In genomic region chr6:25061289-25061945, GRCh38 we compare ENCODE assay signal across 16 cellular contexts.
DNase-seq lines count a peak whose midpoint lies in the region; ATAC-seq and TF ChIP-seq lines count a peak whose summit lies in the region.
"Had no signal": no experiment of that assay in that cellular context is flagged by ENCODE, and none has a peak within 500 bp of the region (broad histone marks: within the 10 kb centered on the region; RNA-seq: fewer than 3 reads in every experiment).

No MANE protein-coding gene starts in this region.

- no peaks in the 10 kb centered on the region for H3F3A ChIP-seq in smooth muscle cell (ENCODE audit: low read depth)

- no peaks in the 10 kb centered on the region for H4K20me1 ChIP-seq in smooth muscle cell (ENCODE audit: low read depth)

- H3K4me1 ChIP-seq in smooth muscle cell (ENCODE audit: low read depth): peaks cover 11% of the 10 kb centered on the region

- no peaks in the 10 kb centered on the region for H3K9me3 ChIP-seq in smooth muscle cell (replicated peaks; ENCODE audit: low read depth)

- 54% methylated on average over 7 of the region's 7 CpGs for WGBS in smooth muscle cell (ENCODE audit: low lambda C conversion rate)

- H3K36me3 ChIP-seq in smooth muscle cell (ENCODE audit: low read depth): no peaks in the 10 kb centered on the region
- H3K36me3 ChIP-seq: heart right ventricle had no signal

- no peaks in the 10 kb centered on the region for H3K27me3 ChIP-seq in smooth muscle cell (ENCODE audit: low read depth)
- H3K27me3 ChIP-seq: heart right ventricle had no signal

- peak; percentile 15 for DNase-seq in ELF-1 (ENCODE audit: low read depth, low spot score)
- DNase-seq in amniotic stem cell (lab: John Stamatoyannopoulos, UW): peak; percentile 7
- peak; percentile 33 for DNase-seq in iPS DF 19.7 (ENCODE audit: low read depth, low spot score)
- no peak for DNase-seq in smooth muscle cell (lab: John Stamatoyannopoulos, UW; ENCODE audit: unreplicated experiment)
- no peak for DNase-seq in activated effector memory CD4-positive, alpha-beta T cell treated with Interleukin-2 at 50 U/mL for 16 hours
- no peak for DNase-seq in activated CD4-positive, alpha-beta T cell treated with anti-CD3 and anti-CD28 coated beads, Interleukin-2, amount 50 U/mL, for 48 hours
- no peak for DNase-seq in nucleus accumbens (lab: John Stamatoyannopoulos, UW)
- DNase-seq: activated CD4-positive, alpha-beta T cell treated with anti-CD3 and anti-CD28 coated beads, Interleukin-2, amount 50 U/mL, for 1 hour; CD4-positive, CD25-positive, alpha-beta regulatory T cell; MV-4-11; NCI-H2227 treated with DMSO at 0.1 percent for 48 hours; PC-9; stimulated activated CD4-positive, alpha-beta T cell treated with anti-CD3 and anti-CD28 coated beads, Interleukin-4, amount 100 ng/mL, for 1 hour; stimulated activated naive CD4-positive, alpha-beta T cell had no signal

- H3K4me2 ChIP-seq in smooth muscle cell: no peak overlapping the region
- H3K4me2 ChIP-seq: PC-9 had no signal

- ATAC-seq in esophagus mucosa: no peak

- no peak overlapping the region for H3K4me3 ChIP-seq in smooth muscle cell
- H3K4me3 ChIP-seq: heart right ventricle, PC-9 had no signal

- H3K79me2 ChIP-seq in smooth muscle cell (ENCODE audit: low read depth): no peaks in the 10 kb centered on the region

- H3K27ac ChIP-seq in smooth muscle cell (ENCODE audit: low read depth): peak overlapping the region; percentile 11
- H3K27ac ChIP-seq: PC-9 had no signal

- H2AFZ ChIP-seq in smooth muscle cell (ENCODE audit: low read depth): peak overlapping the region; percentile 24
- H2AFZ ChIP-seq: PC-9 had no signal

- no peak overlapping the region for H3K9ac ChIP-seq in smooth muscle cell (ENCODE audit: low read depth)

- no peak for TF ChIP-seq CTCF in smooth muscle cell (IDR thresholded peaks at IDR 0.05; ENCODE audit: borderline replicate concordance, insufficient read depth, poor library complexity, severe bottlenecking)

Comparison
In these comparisons a context has a peak if more than half of its experiments do, and no peak if none do; other contexts are left out.
1. DNase-seq: peak in ELF-1 (single experiment), amniotic stem cell (single experiment) and iPS DF 19.7 (single experiment); none in smooth muscle cell (single experiment), activated effector memory CD4-positive, alpha-beta T cell treated with Interleukin-2 at 50 U/mL for 16 hours (single experiment), activated CD4-positive, alpha-beta T cell treated with anti-CD3 and anti-CD28 coated beads, Interleukin-2, amount 50 U/mL, for 48 hours (0 of 2) and nucleus accumbens (0 of 56).